Comparison of ENCODE assay signal across 14 cellular contexts in the genomic region with DNA sequence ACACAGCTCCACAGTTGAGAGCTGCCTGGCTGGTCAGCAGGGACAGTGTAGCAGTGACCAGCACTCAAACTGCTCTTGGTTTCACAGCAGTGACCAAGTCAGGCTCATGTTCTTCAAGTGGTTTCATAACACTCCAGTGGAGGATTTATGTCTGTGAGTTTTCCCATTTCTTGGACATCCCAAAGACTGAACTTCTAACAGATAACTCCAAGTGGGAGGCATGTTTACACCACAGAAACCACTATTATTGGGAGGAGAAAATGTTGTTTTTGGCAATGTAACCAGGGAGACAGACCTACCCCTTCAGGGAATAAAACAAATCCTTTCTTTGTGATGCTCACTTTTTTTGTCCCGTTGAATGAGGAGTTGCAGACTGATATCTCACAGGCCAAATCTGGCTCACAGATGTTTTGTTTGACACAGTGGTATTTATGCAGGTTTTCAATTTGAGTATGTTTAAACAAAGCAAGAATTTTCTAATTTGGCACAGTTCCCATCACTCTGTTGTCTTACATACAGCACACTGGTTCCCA.
DNase-seq lines count a peak whose midpoint lies in the region; ATAC-seq and TF ChIP-seq lines count a peak whose summit lies in the region.
"Had no signal": no experiment of that assay in that cellular context is flagged by ENCODE, and none has a peak within 500 bp of the region (broad histone marks: within the 10 kb centered on the region; RNA-seq: fewer than 3 reads in every experiment).

No MANE protein-coding gene starts in this region.

- no peak for TF ChIP-seq RAD21 in SK-N-SH (IDR thresholded peaks at IDR 0.05; ENCODE audit: low read length)

- no peaks in the 10 kb centered on the region for H3K9me2 ChIP-seq in SK-N-SH

- no peak overlapping the region for H3K9ac ChIP-seq in SK-N-SH

- POLR2A ChIA-PET in SK-N-SH (lab: Yijun Ruan, JAX), result no interaction called here

- H3K4me1 ChIP-seq in SK-N-SH (ENCODE audit: control insufficient read depth in 1 of 2, insufficient read depth in 2 of 2, low read depth in 1 of 2, low read length in 1 of 2) (peaks cover 0 to 19% of the 10 kb centered on the region in 2 experiments; a peak in 2 of 4 replicates), upper lobe of right lung (no peaks in the 10 kb centered on the region)
- H3K4me1 ChIP-seq: uterus had no signal

- 10% methylated on average over 1 of the region's 1 CpG for WGBS in SK-N-SH (ENCODE audit: low lambda C conversion rate)

- H3K9me3 ChIP-seq in SK-N-SH (no peaks in the 10 kb centered on the region), upper lobe of right lung (no peaks in the 10 kb centered on the region)
- H3K9me3 ChIP-seq: uterus had no signal

- H3K27me3 ChIP-seq in SK-N-SH (ENCODE audit: insufficient read depth), result no peaks in the 10 kb centered on the region
- H3K27me3 ChIP-seq in upper lobe of right lung, result no peaks in the 10 kb centered on the region
- H3K27me3 ChIP-seq: uterus had no signal

- no peak overlapping the region for H3K4me2 ChIP-seq in SK-N-SH

- H3K27ac ChIP-seq in SK-N-SH (ENCODE audit: low read depth in 2 of 2, low read length in 1 of 2) (peak overlapping the region in 1 of 2 experiments; percentile 87; a peak in 2 of 4 replicates), upper lobe of right lung (no peak overlapping the region)
- H3K27ac ChIP-seq: uterus had no signal

- no peaks in the 10 kb centered on the region for H3F3A ChIP-seq in SK-N-SH (replicated peaks; ENCODE audit: insufficient read depth)

- no peak overlapping the region for H3K4me3 ChIP-seq in AG09309 (ENCODE audit: control insufficient read depth, low read depth, low read length)
- no peak overlapping the region for H3K4me3 ChIP-seq in SK-N-SH (ENCODE audit: low read depth in 2 of 2, low read length in 1 of 2)
- H3K4me3 ChIP-seq in upper lobe of right lung, result no peak overlapping the region
- H3K4me3 ChIP-seq: uterus had no signal

- no peaks in the 10 kb centered on the region for H4K20me1 ChIP-seq in SK-N-SH (ENCODE audit: insufficient read depth)

- peak in 1 of 2 experiments; percentile 56; a peak in 1 of 4 replicates for TF ChIP-seq EP300 in SK-N-SH (IDR thresholded peaks at IDR 0.05; ENCODE audit: borderline replicate concordance in 1 of 2, low read depth in 1 of 2, low read length in 1 of 2)

- no peaks in the 10 kb centered on the region for H3K79me2 ChIP-seq in SK-N-SH (ENCODE audit: insufficient read depth)

- H3K36me3 ChIP-seq in SK-N-SH (replicated peaks in 1 of 2; ENCODE audit: control insufficient read depth in 1 of 2, insufficient read depth in 2 of 2, low read length in 1 of 2) (no peaks in the 10 kb centered on the region), upper lobe of right lung (no peaks in the 10 kb centered on the region)
- H3K36me3 ChIP-seq: uterus had no signal

- H2AFZ ChIP-seq in SK-N-SH (ENCODE audit: low read depth), result no peak overlapping the region

- ATAC-seq in left ventricle myocardium superior (peak; percentile 81), upper lobe of right lung (no peak), GM19324 (IDR thresholded peaks at IDR 0.05; ENCODE audit: low FRiP score, unreplicated experiment) (no peak)
- ATAC-seq: esophagus mucosa, WTC11 had no signal

- DNase-seq in AG09309 (ENCODE audit: low read depth) (peak; percentile 13), H4 (ENCODE audit: low spot score) (peak; percentile 82), SK-N-SH (peak; percentile 59), left ventricle myocardium superior (no peak), cerebellar cortex (ENCODE audit: low spot score) (no peak), upper lobe of right lung (no peak), NCI-H82 (lab: John Stamatoyannopoulos, UW) (no peak)
- DNase-seq: HFFc6, NCI-H446 treated with DMSO at 0.1 percent for 48 hours, SIG-M5, uterus had no signal

- intact Hi-C loops in left ventricle myocardium superior (cut with micrococcal nuclease), result no loop called here
- intact Hi-C loops in upper lobe of right lung (cut with DNase I), result no loop called here

- TF ChIP-seq CTCF in AG09309 (IDR thresholded peaks at IDR 0.05; ENCODE audit: control insufficient read depth, insufficient read depth, low read depth, low read length, missing control alignments), result no peak
- TF ChIP-seq CTCF in SK-N-SH (IDR thresholded peaks at IDR 0.05), result no peak
- no peak for TF ChIP-seq CTCF in upper lobe of right lung (IDR thresholded peaks at IDR 0.05)

- CTCF ChIA-PET in SK-N-SH (lab: Yijun Ruan, JAX), result interaction anchor here (1.2 to 1.6 kb wide), 2 partner anchors 17 to 51 kb away, joined by 5 to 7 read pairs; no protein-coding TSS in a partner anchor

TF ChIP-seq in SK-N-SH, 30 proteins besides CTCF, POLR2A, EP300 and RAD21:
- TF ChIP-seq, protein P1, sequence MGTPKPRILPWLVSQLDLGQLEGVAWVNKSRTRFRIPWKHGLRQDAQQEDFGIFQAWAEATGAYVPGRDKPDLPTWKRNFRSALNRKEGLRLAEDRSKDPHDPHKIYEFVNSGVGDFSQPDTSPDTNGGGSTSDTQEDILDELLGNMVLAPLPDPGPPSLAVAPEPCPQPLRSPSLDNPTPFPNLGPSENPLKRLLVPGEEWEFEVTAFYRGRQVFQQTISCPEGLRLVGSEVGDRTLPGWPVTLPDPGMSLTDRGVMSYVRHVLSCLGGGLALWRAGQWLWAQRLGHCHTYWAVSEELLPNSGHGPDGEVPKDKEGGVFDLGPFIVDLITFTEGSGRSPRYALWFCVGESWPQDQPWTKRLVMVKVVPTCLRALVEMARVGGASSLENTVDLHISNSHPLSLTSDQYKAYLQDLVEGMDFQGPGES (IDR thresholded peaks at IDR 0.05; ENCODE audit: low read depth, low read length), result no peak
- TF ChIP-seq TCF12 (IDR thresholded peaks at IDR 0.05) (peak; percentile 89), JUND (IDR thresholded peaks at IDR 0.05) (no peak), RCOR1 (IDR thresholded peaks at IDR 0.05; ENCODE audit: low read length) (peak; percentile 91), FOSL2 (IDR thresholded peaks at IDR 0.05; ENCODE audit: borderline replicate concordance, low read depth) (no peak), POLR2AphosphoS5 (IDR thresholded peaks at IDR 0.05; ENCODE audit: low read depth, low read length) (0 out of 2 replicates have a peak, but pooled peaks have one; percentile 33), MAX (IDR thresholded peaks at IDR 0.05; ENCODE audit: low read depth) (no peak), CHD2 (IDR thresholded peaks at IDR 0.05; ENCODE audit: low read length, partially characterized antibody) (peak; percentile 64), YY1 (IDR thresholded peaks at IDR 0.05; ENCODE audit: low read depth) (no peak), TEAD4 (IDR thresholded peaks at IDR 0.05; ENCODE audit: borderline replicate concordance, insufficient read depth) (0 out of 2 replicates have a peak, but pooled peaks have one; percentile 21)
- TF ChIP-seq, protein P2, sequence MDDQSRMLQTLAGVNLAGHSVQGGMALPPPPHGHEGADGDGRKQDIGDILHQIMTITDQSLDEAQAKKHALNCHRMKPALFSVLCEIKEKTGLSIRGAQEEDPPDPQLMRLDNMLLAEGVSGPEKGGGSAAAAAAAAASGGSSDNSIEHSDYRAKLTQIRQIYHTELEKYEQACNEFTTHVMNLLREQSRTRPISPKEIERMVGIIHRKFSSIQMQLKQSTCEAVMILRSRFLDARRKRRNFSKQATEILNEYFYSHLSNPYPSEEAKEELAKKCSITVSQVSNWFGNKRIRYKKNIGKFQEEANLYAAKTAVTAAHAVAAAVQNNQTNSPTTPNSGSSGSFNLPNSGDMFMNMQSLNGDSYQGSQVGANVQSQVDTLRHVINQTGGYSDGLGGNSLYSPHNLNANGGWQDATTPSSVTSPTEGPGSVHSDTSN (IDR thresholded peaks at IDR 0.05), result 0 out of 2 replicates have a peak, but pooled peaks have one; percentile 20

Comparison
In these comparisons a context has a peak if more than half of its experiments do, and no peak if none do; other contexts are left out.
1. DNase-seq: peak in AG09309 (single experiment), H4 (single experiment) and SK-N-SH (single experiment); none in left ventricle myocardium superior (single experiment), cerebellar cortex (single experiment), upper lobe of right lung (single experiment) and NCI-H82 (single experiment).